Comparison of ENCODE assay signal across 12 cellular contexts in the genomic region with DNA sequence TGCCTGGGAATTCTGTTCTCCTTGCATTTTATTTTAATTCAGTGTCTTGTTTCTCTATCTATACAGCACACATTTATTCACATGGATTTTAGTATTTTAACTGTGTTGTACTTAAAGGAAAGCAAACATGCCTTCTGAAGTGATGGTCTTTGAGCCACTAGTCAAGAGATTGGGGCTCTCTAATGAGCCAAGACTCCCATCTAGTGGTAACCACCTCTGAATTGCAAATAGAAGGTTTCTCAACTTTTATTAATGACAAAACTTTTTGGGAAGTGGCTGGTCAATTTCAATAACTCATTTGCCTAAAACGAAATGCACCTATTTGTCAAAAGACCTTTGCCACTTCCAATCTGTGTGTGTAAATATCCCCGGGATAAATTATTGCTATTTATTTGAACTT.
DNase-seq lines count a peak whose midpoint lies in the region; TF ChIP-seq lines count a peak whose summit lies in the region.
"Had no signal": no experiment of that assay in that cellular context is flagged by ENCODE, and none has a peak within 500 bp of the region (broad histone marks: within the 10 kb centered on the region; RNA-seq: fewer than 3 reads in every experiment).

No MANE protein-coding gene starts in this region.

- 81 to 100% methylated on average over 1 to 2 of the region's 2 CpGs for WGBS in endodermal cell (ENCODE audit: insufficient coverage in 1 of 2, insufficient read length in 1 of 2), 2 experiments

- H3K9ac ChIP-seq in endodermal cell (ENCODE audit: extremely low read depth, low read length, poor library complexity, severe bottlenecking): no peak overlapping the region
- H3K9ac ChIP-seq: parathyroid adenoma had no signal

- H3K4me3 Mint-ChIP-seq in endodermal cell: no peak overlapping the region

- DNase-seq in BE2C (no peak), NB4 (ENCODE audit: low read depth) (peak; percentile 6), endodermal cell (no peak), medulla oblongata (ENCODE audit: extremely low spot score) (peak; percentile 50), NCI-H2029 (lab: John Stamatoyannopoulos, UW) (no peak), middle frontal gyrus (ENCODE audit: extremely low spot score, low spot score) (no peak), HAP-1 (ENCODE audit: low spot score in 2 of 2) (no peak), NCI-H82 (lab: John Stamatoyannopoulos, UW) (no peak)
- DNase-seq: NCI-H1436, SW 1271 had no signal

- H3K36me3 ChIP-seq in BE2C (no peaks in the 10 kb centered on the region), endodermal cell (ENCODE audit: control insufficient read depth, insufficient read depth, low read length) (no peaks in the 10 kb centered on the region), HAP-1 (replicated peaks) (no peaks in the 10 kb centered on the region)

- H3K27ac Mint-ChIP-seq in endodermal cell: no peak overlapping the region
- H3K27ac Mint-ChIP-seq: activated T-helper 2 cell treated with anti-CD3 and anti-CD28 coated beads, Interferon-gamma antibody, Interleukin-2, Interleukin-4, amounts not matched to agents 10 μg/mL and 5 μg/mL and 100 μg/mL, durations not matched to agents 14 hours and 24 hours and 36 hours had no signal

- H3K27me3 Mint-ChIP-seq in endodermal cell (ENCODE audit: insufficient read depth): no peaks in the 10 kb centered on the region

- H3K4me1 ChIP-seq in BE2C: no peaks in the 10 kb centered on the region
- H3K4me1 ChIP-seq in endodermal cell (ENCODE audit: control insufficient read depth, insufficient read depth, low read length): no peaks in the 10 kb centered on the region
- no peaks in the 10 kb centered on the region for H3K4me1 ChIP-seq in HAP-1
- H3K4me1 ChIP-seq: parathyroid adenoma had no signal

- H3K4me3 ChIP-seq in BE2C (ENCODE audit: low read depth, low read length): no peak overlapping the region
- no peak overlapping the region for H3K4me3 ChIP-seq in NB4 (ENCODE audit: low read depth, low read length)
- H3K4me3 ChIP-seq in endodermal cell (ENCODE audit: low read length): no peak overlapping the region
- H3K4me3 ChIP-seq in HAP-1: no peak overlapping the region

- no peaks in the 10 kb centered on the region for H3K36me3 Mint-ChIP-seq in endodermal cell (ENCODE audit: low read depth)

- H3K9me3 ChIP-seq in BE2C (no peaks in the 10 kb centered on the region), endodermal cell (ENCODE audit: control insufficient read depth, low read length) (no peaks in the 10 kb centered on the region), HAP-1 (no peaks in the 10 kb centered on the region)

- H3K4me1 Mint-ChIP-seq in endodermal cell: peaks cover 17% of the 10 kb centered on the region

- peak; percentile 59 for TF ChIP-seq CTCF in BE2C (IDR thresholded peaks at IDR 0.05; ENCODE audit: low read depth, low read length)
- TF ChIP-seq CTCF in NB4 (IDR thresholded peaks at IDR 0.05; ENCODE audit: low read depth, low read length): no peak
- TF ChIP-seq CTCF in endodermal cell (conservative IDR thresholded peaks at IDR 0.05): peak; percentile 73

- in situ Hi-C loops in HAP-1 (cut with MboI; ENCODE audit: low sequenced_read_pairs): no loop called here

- no peaks in the 10 kb centered on the region for H3K9me3 Mint-ChIP-seq in endodermal cell
- H3K9me3 Mint-ChIP-seq: activated T-helper 2 cell treated with anti-CD3 and anti-CD28 coated beads, Interferon-gamma antibody, Interleukin-2, Interleukin-4, amounts not matched to agents 10 μg/mL and 5 μg/mL and 100 μg/mL, durations not matched to agents 14 hours and 24 hours and 36 hours had no signal

- H3K27me3 ChIP-seq in BE2C (no peaks in the 10 kb centered on the region), endodermal cell (ENCODE audit: control insufficient read depth, insufficient read depth, low read length, poor library complexity, severe bottlenecking) (no peaks in the 10 kb centered on the region), HAP-1 (ENCODE audit: low read depth) (no peaks in the 10 kb centered on the region)

- no peak overlapping the region for H3K27ac ChIP-seq in endodermal cell (ENCODE audit: low read depth, low read length)
- H3K27ac ChIP-seq: parathyroid adenoma had no signal

- TF ChIP-seq POLR2A in NB4 (IDR thresholded peaks at IDR 0.05; ENCODE audit: extremely low read depth, insufficient read length): no peak

Comparison
In these comparisons a context has a peak if more than half of its experiments do, and no peak if none do; other contexts are left out.
1. DNase-seq: peak in NB4 (single experiment) and medulla oblongata (single experiment); none in BE2C (single experiment), endodermal cell (single experiment), NCI-H2029 (single experiment), middle frontal gyrus (single experiment), HAP-1 (0 of 2) and NCI-H82 (single experiment).